In the genomic region with DNA sequence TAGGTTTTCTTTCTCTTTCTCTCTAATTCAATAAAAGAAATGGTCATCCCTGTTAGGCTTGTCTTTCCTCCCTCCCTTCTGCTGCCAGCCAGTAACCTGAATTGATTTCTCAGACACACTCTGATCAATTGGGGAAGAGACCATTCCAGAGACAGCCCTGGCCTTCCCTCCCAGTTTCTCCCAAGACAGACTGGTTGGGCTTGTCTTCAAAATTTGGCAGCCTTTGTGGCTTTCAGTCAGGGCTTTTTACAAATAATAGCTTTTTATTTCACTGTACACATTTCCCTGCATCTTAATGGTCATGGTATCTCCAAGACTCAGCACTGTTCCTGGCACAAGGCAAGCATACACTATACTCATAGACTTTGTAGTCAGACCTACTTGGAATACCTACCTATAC, we compare ENCODE assay signal across 14 cellular contexts. TPM values are rescaled to one million over a fixed set of nuclear protein-coding genes. Genes with fewer than 3 reads are reported as not detected.
"Had no signal": no experiment of that assay in that cellular context is flagged by ENCODE, and none has a peak within 500 bp of the region (broad histone marks: within the 10 kb centered on the region; RNA-seq: fewer than 3 reads in every experiment).

No MANE protein-coding gene starts in this region.

- DNase-seq: activated CD8-positive, alpha-beta memory T cell treated with anti-CD3 and anti-CD28 coated beads, Interleukin-2, amount 10 ng/mL, durations not matched to agents 7 days and 5 days; activated T-cell treated with anti-CD3 and anti-CD28 coated beads, Interleukin-2, amount 50 U/mL, for 48 hours; immature natural killer cell; left cardiac atrium; mucosa of descending colon; naive thymus-derived CD8-positive, alpha-beta T cell; sigmoid colon; stimulated activated CD4-positive, alpha-beta T cell treated with anti-CD3 and anti-CD28 coated beads, Interleukin-12 subunit alpha, Interleukin-12 subunit beta, amount 100 ng/mL, for 4 hours; stimulated activated naive CD4-positive, alpha-beta T cell treated with Interleukin-2 at 50 U/mL for 16 hours; T-helper 2 cell; upper lobe of left lung had no signal

- H3K4me1 Mint-ChIP-seq: immature natural killer cell; naive thymus-derived CD8-positive, alpha-beta T cell had no signal

- H3K4me3 ChIP-seq: lung, mucosa of descending colon, sigmoid colon, suprapubic skin, upper lobe of left lung had no signal

- H3K9me3 ChIP-seq: mucosa of descending colon, neutrophil, sigmoid colon, suprapubic skin, upper lobe of left lung had no signal

- H3K4me3 Mint-ChIP-seq: activated CD8-positive, alpha-beta memory T cell treated with anti-CD3 and anti-CD28 coated beads, Interleukin-2, amount 10 ng/mL, durations not matched to agents 7 days and 5 days; immature natural killer cell; naive thymus-derived CD8-positive, alpha-beta T cell had no signal

- H3K9me3 Mint-ChIP-seq: immature natural killer cell; naive thymus-derived CD8-positive, alpha-beta T cell had no signal

- H3K27me3 ChIP-seq: neutrophil, sigmoid colon, suprapubic skin, upper lobe of left lung had no signal

- H3K27ac Mint-ChIP-seq: activated CD8-positive, alpha-beta memory T cell treated with anti-CD3 and anti-CD28 coated beads, Interleukin-2, amount 10 ng/mL, durations not matched to agents 7 days and 5 days; immature natural killer cell; naive thymus-derived CD8-positive, alpha-beta T cell had no signal

- H3K27me3 Mint-ChIP-seq: activated CD8-positive, alpha-beta memory T cell treated with anti-CD3 and anti-CD28 coated beads, Interleukin-2, amount 10 ng/mL, durations not matched to agents 7 days and 5 days; naive thymus-derived CD8-positive, alpha-beta T cell had no signal

- H3K27ac ChIP-seq: neutrophil, sigmoid colon, suprapubic skin, upper lobe of left lung had no signal

RNA-seq across cellular contexts. Expression of a gene that starts 46.7 kb away (rescaled TPM):
- polyA plus RNA-seq: immature natural killer cell had no signal
